In genomic region chr2:162317910-162318279, GRCh38 we compare ENCODE assay signal across 8 cellular contexts. TPM values are rescaled to one million over a fixed set of nuclear protein-coding genes. Genes with fewer than 3 reads are reported as not detected.
DNase-seq lines count a peak whose midpoint lies in the region; ATAC-seq and TF ChIP-seq lines count a peak whose summit lies in the region.

No MANE protein-coding gene starts in this region.

- peak overlapping the region; percentile 92 for H3K27ac Mint-ChIP-seq in Caco-2 (ENCODE audit: unreplicated experiment)
- H3K27ac Mint-ChIP-seq in activated CD8-positive, alpha-beta T cell treated with anti-CD3 and anti-CD28 coated beads for 36 hours, result peak overlapping the region; percentile 95
- peak overlapping the region; percentile 89 to 95 for H3K27ac Mint-ChIP-seq in natural killer cell treated with Interleukin-12 subunit alpha and Interleukin-12 subunit beta and Interleukin-15 and Interleukin-18, amount 100 ng/mL, for 72 hours

- TF ChIP-seq CTCF in Caco-2 (IDR thresholded peaks at IDR 0.05; ENCODE audit: insufficient read depth in 1 of 2, low read depth in 1 of 2, low read length in 1 of 2, severe bottlenecking in 1 of 2, unreplicated experiment in 1 of 2), result no peak
- no peak for TF ChIP-seq CTCF in activated CD8-positive, alpha-beta T cell treated with anti-CD3 and anti-CD28 coated beads for 36 hours (IDR thresholded peaks at IDR 0.05)

- CTCF ChIA-PET in Caco-2 (lab: Charles Lee), result interaction anchor here (0.8 to 1.0 kb wide), 2 partner anchors 16 to 20 kb away, joined by 3 read pairs; no protein-coding TSS in a partner anchor
- CTCF ChIA-PET in activated CD8-positive, alpha-beta T cell treated with anti-CD3 and anti-CD28 coated beads for 36 hours (lab: Charles Lee), result interaction anchor here (1.0 to 3.6 kb wide), 5 partner anchors 9 to 98 kb away, joined by 3 to 40 read pairs (median 5); no protein-coding TSS in a partner anchor

- H3K36me3 ChIP-seq in Caco-2 (ENCODE audit: control insufficient read depth, insufficient read depth, low read length), result no peaks in the 10 kb centered on the region

- intact Hi-C loops in Caco-2 (cut with micrococcal nuclease; ENCODE audit: unreplicated experiment), result loop anchor here (2.0 kb wide), 1 partner anchor 17 kb away; no protein-coding TSS in a partner anchor
- intact Hi-C loops in activated CD8-positive, alpha-beta T cell treated with anti-CD3 and anti-CD28 coated beads for 36 hours (cut with micrococcal nuclease), result no loop called here

- H3K9me3 ChIP-seq in Caco-2, result no peaks in the 10 kb centered on the region

- H3K4me1 ChIP-seq in Caco-2, result no peaks in the 10 kb centered on the region

- H3K27me3 ChIP-seq in Caco-2 (replicated peaks; ENCODE audit: control insufficient read depth, insufficient read depth, low read length), result no peaks in the 10 kb centered on the region

- DNase-seq in Caco-2 (peak; percentile 51 to 53), HuH-7 (ENCODE audit: low spot score) (peak; percentile 20), erythroblast (lab: John Stamatoyannopoulos, UW) (peak; percentile 66 to 71), NCI-H1417 treated with DMSO at 0.1 percent for 48 hours (lab: John Stamatoyannopoulos, UW) (no peak), cerebellar nuclear complex (lab: John Stamatoyannopoulos, UW) (no peak)
- peak; percentile 30 for DNase-seq in activated CD8-positive, alpha-beta T cell treated with anti-CD3 and anti-CD28 coated beads for 36 hours
- no peak for DNase-seq in natural killer cell treated with Interleukin-12 subunit alpha and Interleukin-12 subunit beta and Interleukin-15 and Interleukin-18, amount 100 ng/mL, for 72 hours (ENCODE audit: low spot score)

- no peak for TF ChIP-seq POLR2A in erythroblast (IDR thresholded peaks at IDR 0.05; ENCODE audit: low read length)

- peak overlapping the region; percentile 56 for H3K4me3 ChIP-seq in Caco-2 (ENCODE audit: low read depth, low read length)

- H3K9me3 Mint-ChIP-seq in Caco-2 (ENCODE audit: unreplicated experiment), result no peaks in the 10 kb centered on the region
- no peaks in the 10 kb centered on the region for H3K9me3 Mint-ChIP-seq in activated CD8-positive, alpha-beta T cell treated with anti-CD3 and anti-CD28 coated beads for 36 hours
- H3K9me3 Mint-ChIP-seq in natural killer cell treated with Interleukin-12 subunit alpha and Interleukin-12 subunit beta and Interleukin-15 and Interleukin-18, amount 100 ng/mL, for 72 hours, result no peaks in the 10 kb centered on the region

- BruUV-seq in Caco-2 (replicated peaks; lab: Mats Ljungman, UMichigan), result no TSS peak

- POLR2A ChIA-PET in Caco-2 (lab: Charles Lee), result no interaction called here
- POLR2A ChIA-PET in activated CD8-positive, alpha-beta T cell treated with anti-CD3 and anti-CD28 coated beads for 36 hours (lab: Charles Lee), result interaction anchor here (1.2 to 2.4 kb wide), 5 partner anchors 9 to 25 kb away, joined by 3 to 14 read pairs (median 9); no protein-coding TSS in a partner anchor

- peak overlapping the region; percentile 92 for H3K4me3 Mint-ChIP-seq in Caco-2 (ENCODE audit: unreplicated experiment)
- H3K4me3 Mint-ChIP-seq in activated CD8-positive, alpha-beta T cell treated with anti-CD3 and anti-CD28 coated beads for 36 hours, result peak overlapping the region; percentile 82
- H3K4me3 Mint-ChIP-seq in natural killer cell treated with Interleukin-12 subunit alpha and Interleukin-12 subunit beta and Interleukin-15 and Interleukin-18, amount 100 ng/mL, for 72 hours, result peak overlapping the region; percentile 90

- no peaks in the 10 kb centered on the region for H3K4me1 Mint-ChIP-seq in Caco-2 (ENCODE audit: low read depth, unreplicated experiment)
- peaks cover 50% of the 10 kb centered on the region for H3K4me1 Mint-ChIP-seq in activated CD8-positive, alpha-beta T cell treated with anti-CD3 and anti-CD28 coated beads for 36 hours (ENCODE audit: low read depth)
- peaks cover 39 to 44% of the 10 kb centered on the region in 2 donors for H3K4me1 Mint-ChIP-seq in natural killer cell treated with Interleukin-12 subunit alpha and Interleukin-12 subunit beta and Interleukin-15 and Interleukin-18, amount 100 ng/mL, for 72 hours (ENCODE audit: low read depth in 2 of 2)

- no peaks in the 10 kb centered on the region for H3K36me3 Mint-ChIP-seq in Caco-2 (ENCODE audit: insufficient read depth, unreplicated experiment)
- H3K36me3 Mint-ChIP-seq in activated CD8-positive, alpha-beta T cell treated with anti-CD3 and anti-CD28 coated beads for 36 hours (ENCODE audit: low read depth), result peaks cover 16% of the 10 kb centered on the region
- H3K36me3 Mint-ChIP-seq in natural killer cell treated with Interleukin-12 subunit alpha and Interleukin-12 subunit beta and Interleukin-15 and Interleukin-18, amount 100 ng/mL, for 72 hours, result no peaks in the 10 kb centered on the region

- ATAC-seq in GM21447 (IDR thresholded peaks at IDR 0.05; ENCODE audit: unreplicated experiment), result peak; percentile 5
- peak; percentile 12 for ATAC-seq in activated CD8-positive, alpha-beta T cell treated with anti-CD3 and anti-CD28 coated beads for 36 hours
- ATAC-seq in natural killer cell treated with Interleukin-12 subunit alpha and Interleukin-12 subunit beta and Interleukin-15 and Interleukin-18, amount 100 ng/mL, for 72 hours, result peak; percentile 1 to 17

- no peaks in the 10 kb centered on the region for H3K27me3 Mint-ChIP-seq in Caco-2 (ENCODE audit: insufficient read depth, unreplicated experiment)
- H3K27me3 Mint-ChIP-seq in activated CD8-positive, alpha-beta T cell treated with anti-CD3 and anti-CD28 coated beads for 36 hours, result no peaks in the 10 kb centered on the region
- no peaks in the 10 kb centered on the region for H3K27me3 Mint-ChIP-seq in natural killer cell treated with Interleukin-12 subunit alpha and Interleukin-12 subunit beta and Interleukin-15 and Interleukin-18, amount 100 ng/mL, for 72 hours

RNA-seq across cellular contexts. Expression of gene IFIH1, which starts 0.6 kb away (rescaled TPM):
- 2.7 and 3.4 TPM in 2 replicates for total RNA-seq in Caco-2 (2022)
- total RNA-seq in activated CD8-positive, alpha-beta T cell treated with anti-CD3 and anti-CD28 coated beads for 36 hours, result 10 to 100 TPM; 28.7 to 29.1 TPM
- total RNA-seq in natural killer cell treated with Interleukin-12 subunit alpha and Interleukin-12 subunit beta and Interleukin-15 and Interleukin-18, amount 100 ng/mL, for 72 hours, result 10 to 100 TPM; 26.7 to 30.9 TPM

RNA-seq across cellular contexts. Expression of gene GCA, which starts 26.0 kb away (rescaled TPM):
- total RNA-seq in Caco-2 (2022), result 29.2 and 29.4 TPM in 2 replicates
- total RNA-seq in activated CD8-positive, alpha-beta T cell treated with anti-CD3 and anti-CD28 coated beads for 36 hours, result 10 to 100 TPM; 23.4 to 25.2 TPM
- total RNA-seq in natural killer cell treated with Interleukin-12 subunit alpha and Interleukin-12 subunit beta and Interleukin-15 and Interleukin-18, amount 100 ng/mL, for 72 hours, result 1 to 10 TPM; 3.4 to 5.8 TPM

Comparison
In these comparisons a context has a peak if more than half of its experiments do, and no peak if none do; other contexts are left out.
1. DNase-seq: peak in Caco-2 (2 of 2), HuH-7 (single experiment), activated CD8-positive, alpha-beta T cell treated with anti-CD3 and anti-CD28 coated beads for 36 hours (single experiment) and erythroblast (2 of 2); none in natural killer cell treated with Interleukin-12 subunit alpha and Interleukin-12 subunit beta and Interleukin-15 and Interleukin-18, amount 100 ng/mL, for 72 hours (single experiment), NCI-H1417 treated with DMSO at 0.1 percent for 48 hours (single experiment) and cerebellar nuclear complex (0 of 2).
2. Peak in every context shown above with its lines, with median percentiles within 50 percentile points of each other: H3K27ac Mint-ChIP-seq, H3K4me3 Mint-ChIP-seq and ATAC-seq.